ENCODE assay signal across 5 cellular contexts in the genomic region with DNA sequence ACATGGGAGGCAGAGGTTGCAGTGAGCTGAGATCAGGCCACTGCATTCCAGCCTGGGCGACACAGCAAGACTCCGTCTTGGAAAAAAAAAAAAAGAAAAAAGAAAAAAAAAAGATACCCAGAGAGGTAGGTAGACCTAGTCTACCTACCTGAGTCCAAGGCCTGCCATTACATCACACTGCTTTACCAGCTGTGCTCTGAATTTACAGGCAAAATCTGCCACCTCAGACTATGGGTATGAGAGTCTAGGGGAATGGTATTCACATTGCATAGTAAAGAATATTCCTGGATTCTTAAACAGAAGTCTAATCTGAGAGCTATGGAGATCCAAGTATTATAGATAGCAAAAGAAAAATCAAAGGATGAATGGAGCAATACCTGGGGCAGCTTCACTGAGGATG.
"Had no signal": no experiment of that assay in that cellular context is flagged by ENCODE, and none has a peak within 500 bp of the region (broad histone marks: within the 10 kb centered on the region; RNA-seq: fewer than 3 reads in every experiment).

No MANE protein-coding gene starts in this region.

- H3K9me3 Mint-ChIP-seq: GM23338, H9, IgD-negative memory B cell had no signal

- H3K27me3 Mint-ChIP-seq: IgD-negative memory B cell had no signal

- H3K27ac Mint-ChIP-seq: GM23338 had no signal

- ATAC-seq: GM23338, HepG2 had no signal

- DNase-seq: H9, HCEC 1CT had no signal

- H3K4me3 Mint-ChIP-seq: GM23338, H9, IgD-negative memory B cell had no signal
